Comparison of ENCODE assay signal across 9 cellular contexts in the genomic region with DNA sequence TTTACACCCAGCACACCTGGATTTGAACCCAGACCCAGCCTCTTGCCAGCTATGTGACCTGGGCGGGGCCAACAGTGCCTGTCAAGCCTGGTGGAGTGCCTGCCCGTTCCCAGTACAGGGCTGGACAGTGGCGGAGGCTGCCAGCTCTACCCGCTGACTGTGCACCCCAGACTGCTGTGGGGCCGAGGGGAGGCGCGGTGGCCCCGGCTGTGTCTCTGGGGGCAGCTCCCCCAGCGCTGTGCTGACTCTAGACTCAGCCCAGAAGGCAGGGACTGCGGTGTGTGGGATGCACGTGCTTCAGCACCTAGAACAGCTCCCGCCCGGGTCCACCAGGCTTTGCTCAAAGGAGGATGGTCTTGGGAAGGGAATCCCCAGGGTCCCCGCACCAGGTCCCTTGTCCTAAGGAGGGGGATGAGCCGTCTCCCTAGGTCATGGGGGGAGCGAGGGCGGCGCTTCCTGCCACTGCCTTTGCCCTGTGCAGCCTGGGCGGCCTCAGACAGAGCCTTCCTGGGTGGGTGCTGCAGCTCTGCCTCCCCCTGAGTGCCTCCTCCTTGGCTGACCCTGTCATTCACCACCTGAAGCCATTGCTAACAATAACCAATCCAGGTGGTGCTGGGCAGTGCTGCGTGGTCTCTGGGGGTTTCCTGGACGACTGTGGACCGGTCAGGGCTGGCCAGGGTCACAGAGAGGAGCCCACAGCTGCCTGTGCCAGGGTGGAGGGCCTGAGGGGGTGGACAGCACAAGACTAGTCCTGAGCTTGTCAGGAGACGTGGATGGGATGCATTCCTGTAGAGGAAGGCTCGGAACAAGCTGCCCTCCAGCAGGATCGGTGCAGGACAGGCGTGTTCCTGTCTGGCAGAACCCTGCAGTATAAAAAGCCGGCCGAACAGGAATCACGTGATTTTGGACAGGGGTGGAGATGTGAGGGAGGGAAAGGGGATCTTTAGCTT. TPM values are rescaled to one million over a fixed set of nuclear protein-coding genes. Genes with fewer than 3 reads are reported as not detected.
DNase-seq lines count a peak whose midpoint lies in the region; ATAC-seq, FAIRE-seq and TF ChIP-seq lines count a peak whose summit lies in the region.
"Had no signal": no experiment of that assay in that cellular context is flagged by ENCODE, and none has a peak within 500 bp of the region (broad histone marks: within the 10 kb centered on the region; RNA-seq: fewer than 3 reads in every experiment).

No MANE protein-coding gene starts in this region.

- H3K4me3 ChIP-seq in brain microvascular endothelial cell (ENCODE audit: low read depth, low read length), result no peak overlapping the region

- H3K27me3 ChIP-seq in brain microvascular endothelial cell (replicated peaks), result peaks cover 3% of the 10 kb centered on the region

- no peak overlapping the region for H3K27ac ChIP-seq in brain microvascular endothelial cell

- ATAC-seq in left lobe of liver (peak; percentile 45), GM18502 (IDR thresholded peaks at IDR 0.05; ENCODE audit: poor library complexity, unreplicated experiment) (no peak), HG03354 (IDR thresholded peaks at IDR 0.05; ENCODE audit: poor library complexity, severe bottlenecking, unreplicated experiment) (no peak)

- FAIRE-seq in GM12892 (lab: Jason Lieb, UNC), result no peak
- FAIRE-seq: keratinocyte had no signal

- H3K36me3 ChIP-seq in brain microvascular endothelial cell (replicated peaks), result no peaks in the 10 kb centered on the region

- in situ Hi-C loops in brain microvascular endothelial cell (cut with HindIII; ENCODE audit: low pct_ligation_motif_present, low sequenced_read_pairs), result no loop called here

- peak; percentile 66 for DNase-seq in AG08396 (ENCODE audit: low spot score)
- peak; percentile 31 for DNase-seq in HEK293T (ENCODE audit: extremely low spot score)
- peak; percentile 27 for DNase-seq in amniotic epithelial cell (ENCODE audit: low read depth)
- DNase-seq in left lobe of liver (ENCODE audit: low spot score), result no peak
- DNase-seq in GM12892 (ENCODE audit: insufficient read length), result no peak
- no peak for DNase-seq in brain microvascular endothelial cell

- TF ChIP-seq POLR2A in GM12892 (IDR thresholded peaks at IDR 0.05; ENCODE audit: low read depth, low read length), result no peak

- TF ChIP-seq CTCF in brain microvascular endothelial cell (IDR thresholded peaks at IDR 0.05; ENCODE audit: low read depth, low read length, missing control alignments), result no peak

- POLR2A ChIA-PET in HEK293T (lab: Yijun Ruan, JAX), result no interaction called here

- CTCF ChIA-PET in HEK293T (lab: Yijun Ruan, JAX), result no interaction called here

TF ChIP-seq in HEK293T, 16 proteins besides CTCF, POLR2A, EP300 and RAD21:
- TF ChIP-seq ZNF384 (IDR thresholded peaks at IDR 0.05) (no peak), LEF1 (IDR thresholded peaks at IDR 0.05; ENCODE audit: borderline replicate concordance) (no peak), SUZ12 (IDR thresholded peaks at IDR 0.05) (no peak), ARNT (IDR thresholded peaks at IDR 0.05) (no peak), CTBP1 (IDR thresholded peaks at IDR 0.05; ENCODE audit: borderline replicate concordance) (no peak), FOXK2 (IDR thresholded peaks at IDR 0.05) (no peak), TARDBP (IDR thresholded peaks at IDR 0.05) (no peak), L3MBTL2 (conservative IDR thresholded peaks at IDR 0.05) (no peak), ELF4 (IDR thresholded peaks at IDR 0.05) (no peak), NFRKB (IDR thresholded peaks at IDR 0.05) (no peak), SP1 (IDR thresholded peaks at IDR 0.05) (no peak), BHLHE40 (IDR thresholded peaks at IDR 0.05; ENCODE audit: borderline replicate concordance) (no peak)
- TF ChIP-seq, protein P1, sequence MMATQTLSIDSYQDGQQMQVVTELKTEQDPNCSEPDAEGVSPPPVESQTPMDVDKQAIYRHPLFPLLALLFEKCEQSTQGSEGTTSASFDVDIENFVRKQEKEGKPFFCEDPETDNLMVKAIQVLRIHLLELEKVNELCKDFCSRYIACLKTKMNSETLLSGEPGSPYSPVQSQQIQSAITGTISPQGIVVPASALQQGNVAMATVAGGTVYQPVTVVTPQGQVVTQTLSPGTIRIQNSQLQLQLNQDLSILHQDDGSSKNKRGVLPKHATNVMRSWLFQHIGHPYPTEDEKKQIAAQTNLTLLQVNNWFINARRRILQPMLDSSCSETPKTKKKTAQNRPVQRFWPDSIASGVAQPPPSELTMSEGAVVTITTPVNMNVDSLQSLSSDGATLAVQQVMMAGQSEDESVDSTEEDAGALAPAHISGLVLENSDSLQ (IDR thresholded peaks at IDR 0.05), result no peak

RNA-seq across cellular contexts. Expression of gene TMEM255B, which starts 18.6 kb away (rescaled TPM):
- 5.3 TPM for total RNA-seq in left lobe of liver
- polyA plus RNA-seq in GM12892 (2012; ENCODE audit: missing spikeins), result 0.45 TPM

Comparison
In these comparisons a context has a peak if more than half of its experiments do, and no peak if none do; other contexts are left out.
1. DNase-seq: peak in AG08396 (single experiment), HEK293T (single experiment) and amniotic epithelial cell (single experiment); none in left lobe of liver (single experiment), GM12892 (single experiment) and brain microvascular endothelial cell (single experiment).